ENCODE assay signal across 8 cellular contexts in genomic region chr2:65430515-65431416, GRCh38. TPM values are rescaled to one million over a fixed set of nuclear protein-coding genes. Genes with fewer than 3 reads are reported as not detected.
DNase-seq lines count a peak whose midpoint lies in the region; ATAC-seq and TF ChIP-seq lines count a peak whose summit lies in the region.

No MANE protein-coding gene starts in this region.

- TF ChIP-seq CTCF in epithelial cell of esophagus (IDR thresholded peaks at IDR 0.05; ENCODE audit: insufficient read depth, low read depth, low read length, missing control alignments) = no peak

- H3K4me1 ChIP-seq in mononuclear cell (ENCODE audit: insufficient read depth, low read length) = peaks cover 22% of the 10 kb centered on the region

- peak overlapping the region; percentile 77 for H3K4me3 ChIP-seq in epithelial cell of esophagus (ENCODE audit: low read length)
- H3K4me3 ChIP-seq in mononuclear cell (ENCODE audit: low read length) = peak overlapping the region; percentile 62

- H3K4me3 Mint-ChIP-seq in activated CD8-positive, alpha-beta memory T cell treated with anti-CD3 and anti-CD28 coated beads, Interleukin-2, amount 10 ng/mL, durations not matched to agents 7 days and 5 days = peak overlapping the region; percentile 80

- H3K9me3 ChIP-seq in mononuclear cell (ENCODE audit: low read depth, low read length) = no peaks in the 10 kb centered on the region

- H3K9me3 Mint-ChIP-seq in activated CD8-positive, alpha-beta memory T cell treated with anti-CD3 and anti-CD28 coated beads, Interleukin-2, amount 10 ng/mL, durations not matched to agents 7 days and 5 days (ENCODE audit: low read depth) = no peaks in the 10 kb centered on the region

- peak overlapping the region; percentile 24 for H3K27ac Mint-ChIP-seq in activated CD8-positive, alpha-beta memory T cell treated with anti-CD3 and anti-CD28 coated beads, Interleukin-2, amount 10 ng/mL, durations not matched to agents 7 days and 5 days

- H3K27me3 ChIP-seq in mononuclear cell (ENCODE audit: insufficient read depth, low read length) = peaks cover 30% of the 10 kb centered on the region

- H3K27me3 Mint-ChIP-seq in activated CD8-positive, alpha-beta memory T cell treated with anti-CD3 and anti-CD28 coated beads, Interleukin-2, amount 10 ng/mL, durations not matched to agents 7 days and 5 days = peaks cover 70% of the 10 kb centered on the region

- no peaks in the 10 kb centered on the region for H3K36me3 Mint-ChIP-seq in activated CD8-positive, alpha-beta memory T cell treated with anti-CD3 and anti-CD28 coated beads, Interleukin-2, amount 10 ng/mL, durations not matched to agents 7 days and 5 days

- DNase-seq in Ammon's horn (ENCODE audit: low spot score) (peak; percentile 84), NCI-H82 treated with DMSO at 0.1 percent for 48 hours (lab: John Stamatoyannopoulos, UW; ENCODE audit: unreplicated experiment) (peak; percentile 46), epithelial cell of esophagus (ENCODE audit: low read depth) (peak; percentile 65)
- peak; percentile 70 for DNase-seq in activated CD8-positive, alpha-beta memory T cell treated with anti-CD3 and anti-CD28 coated beads, Interleukin-2, amount 10 ng/mL, durations not matched to agents 7 days and 5 days
- peak; percentile 34 for DNase-seq in stimulated activated CD8-positive, alpha-beta memory T cell treated with anti-CD3 and anti-CD28 coated beads, Interleukin-4, amount 100 ng/mL, for 24 hours (ENCODE audit: low read depth)

- ATAC-seq in GM19372 (IDR thresholded peaks at IDR 0.05; ENCODE audit: low read depth, unreplicated experiment) (peak; percentile 27), HG03571 (IDR thresholded peaks at IDR 0.05; ENCODE audit: unreplicated experiment) (peak; percentile 20)
- peak; percentile 49 for ATAC-seq in activated CD8-positive, alpha-beta memory T cell treated with anti-CD3 and anti-CD28 coated beads, Interleukin-2, amount 10 ng/mL, durations not matched to agents 7 days and 5 days

- H3K4me1 Mint-ChIP-seq in activated CD8-positive, alpha-beta memory T cell treated with anti-CD3 and anti-CD28 coated beads, Interleukin-2, amount 10 ng/mL, durations not matched to agents 7 days and 5 days = peaks cover 6% of the 10 kb centered on the region

- CTCF ChIA-PET in activated CD8-positive, alpha-beta memory T cell treated with anti-CD3 and anti-CD28 coated beads, Interleukin-2, amount 10 ng/mL, durations not matched to agents 7 days and 5 days (lab: Charles Lee) = interaction anchor here (1.0 to 1.9 kb wide), 2 partner anchors 31 to 130 kb away, joined by 4 read pairs; no protein-coding TSS in a partner anchor

RNA-seq across cellular contexts. Expression of gene SPRED2, which starts 1.6 kb away (rescaled TPM):
- 1 to 10 TPM; 3.2 to 3.5 TPM for total RNA-seq in activated CD8-positive, alpha-beta memory T cell treated with anti-CD3 and anti-CD28 coated beads, Interleukin-2, amount 10 ng/mL, durations not matched to agents 7 days and 5 days
- total RNA-seq in mononuclear cell = 1.7 TPM

Comparison
In these comparisons a context has a peak if more than half of its experiments do, and no peak if none do; other contexts are left out.
1. Peak in every context shown above with its lines: DNase-seq, ATAC-seq and H3K4me3 ChIP-seq.
2. DNase-seq: peak in every context shown above with its lines; median percentile 84 in Ammon's horn; 70 in activated CD8-positive, alpha-beta memory T cell treated with anti-CD3 and anti-CD28 coated beads, Interleukin-2, amount 10 ng/mL, durations not matched to agents 7 days and 5 days; 65 in epithelial cell of esophagus; 46 in NCI-H82 treated with DMSO at 0.1 percent for 48 hours; 34 in stimulated activated CD8-positive, alpha-beta memory T cell treated with anti-CD3 and anti-CD28 coated beads, Interleukin-4, amount 100 ng/mL, for 24 hours.